12 cellular contexts compared by ENCODE assay signal in the genomic region with DNA sequence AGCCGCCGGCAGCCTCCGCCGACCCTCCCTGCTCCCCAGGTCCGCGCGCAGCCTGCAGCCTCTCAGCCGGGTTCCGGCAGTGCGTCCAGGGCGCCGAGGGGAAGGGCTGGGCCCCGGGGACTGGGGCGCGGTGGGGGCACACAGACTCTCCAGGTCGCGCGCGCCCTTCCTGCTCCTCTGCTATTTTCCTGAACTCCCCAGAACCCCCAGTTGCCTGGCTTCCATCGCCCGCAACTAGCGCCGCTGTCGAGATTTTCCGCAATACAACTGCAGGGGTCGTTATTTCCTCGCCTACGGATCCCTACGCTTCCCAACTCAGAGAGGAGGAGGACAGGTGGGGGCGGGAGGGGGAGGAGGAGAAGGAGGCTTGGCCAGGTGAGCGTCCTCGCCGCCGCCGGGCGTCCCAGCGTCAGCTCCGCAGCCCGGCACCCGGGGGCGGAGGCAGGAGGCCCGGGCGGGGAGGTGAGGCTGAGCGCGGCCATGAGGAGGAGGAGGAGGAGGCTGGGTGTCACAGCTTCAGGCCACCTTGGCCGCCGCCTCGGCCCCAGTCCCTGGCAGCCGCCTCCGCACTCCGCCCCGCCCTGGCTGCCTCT. TPM values are rescaled to one million over a fixed set of nuclear protein-coding genes. Genes with fewer than 3 reads are reported as not detected.
DNase-seq lines count a peak whose midpoint lies in the region; ATAC-seq and TF ChIP-seq lines count a peak whose summit lies in the region.
"Had no signal": no experiment of that assay in that cellular context is flagged by ENCODE, and none has a peak within 500 bp of the region (broad histone marks: within the 10 kb centered on the region; RNA-seq: fewer than 3 reads in every experiment).

A gene (minus strand): TSS at position 265 of the 593 bp plus-strand sequence.

- H3K36me3 Mint-ChIP-seq in CD8-positive, alpha-beta T cell = no peaks in the 10 kb centered on the region

- peak within 1 kb of the TSS; percentile 32 for H3K4me3 Mint-ChIP-seq in CD8-positive, alpha-beta T cell

- WGBS in mammary epithelial cell (ENCODE audit: low coverage, missing lambda C conversion rate) = 13% methylated on average over 3 of the region's 52 CpGs

- no peak for ATAC-seq in CD8-positive, alpha-beta T cell
- ATAC-seq in HG03139 (IDR thresholded peaks at IDR 0.05; ENCODE audit: unreplicated experiment) (no peak), HG02840 (IDR thresholded peaks at IDR 0.05; ENCODE audit: low FRiP score, unreplicated experiment) (no peak)

- no peak within 1 kb of the TSS for H3K27ac Mint-ChIP-seq in CD8-positive, alpha-beta T cell

- dilution Hi-C loops in mammary epithelial cell (cut with HindIII; ENCODE audit: low sequenced_read_pairs) = no loop called here

- DNase-seq in CD8-positive, alpha-beta T cell = no peak
- DNase-seq in mammary epithelial cell = no peak
- peak; percentile 68 for DNase-seq in left kidney (ENCODE audit: low read depth, low spot score)
- no peak for DNase-seq in activated gamma-delta T cell treated with Interleukin-2 at 50 U/mL for 16 hours
- no peak for DNase-seq in GM19238 (ENCODE audit: insufficient read length, low spot score)
- DNase-seq: Calu3, hippocampal formation had no signal

- no peaks in the 10 kb centered on the region for H3K4me1 ChIP-seq in CD8-positive, alpha-beta T cell (ENCODE audit: insufficient read depth, low read length)
- no peaks in the 10 kb centered on the region for H3K4me1 ChIP-seq in HEK293 (ENCODE audit: control insufficient read depth, insufficient read depth, low read length)
- peaks cover 25% of the 10 kb centered on the region for H3K4me1 ChIP-seq in mammary epithelial cell (ENCODE audit: insufficient read depth, low read length)

- no peak within 1 kb of the TSS for H3K27ac ChIP-seq in CD8-positive, alpha-beta T cell (ENCODE audit: low read depth, low read length)
- no peak within 1 kb of the TSS; the same call in 1 of the 2 replicates for H3K27ac ChIP-seq in HEK293 (ENCODE audit: extremely low read depth, low read depth, low read length)
- no peak within 1 kb of the TSS for H3K27ac ChIP-seq in mammary epithelial cell (ENCODE audit: insufficient read depth, low read depth, low read length)

- H2AFZ ChIP-seq in mammary epithelial cell (ENCODE audit: low read depth, low read length) = peak within 1 kb of the TSS; percentile 91

- TF ChIP-seq CTCF in CD8-positive, alpha-beta T cell (IDR thresholded peaks at IDR 0.05) = no peak
- TF ChIP-seq CTCF in HEK293 (tag by site-specific recombination; IDR thresholded peaks at IDR 0.05) (no peak), mammary epithelial cell (conservative IDR thresholded peaks at IDR 0.05 in 1 of 2, IDR thresholded peaks at IDR 0.05 in 1 of 2; ENCODE audit: extremely low read depth in 1 of 2, insufficient read depth in 1 of 2, low read depth in 1 of 2, low read length in 2 of 2) (no peak)

- H3K4me1 Mint-ChIP-seq in CD8-positive, alpha-beta T cell (ENCODE audit: low read depth) = peaks cover 4% of the 10 kb centered on the region

- in situ Hi-C loops in mammary epithelial cell (cut with MboI; ENCODE audit: low sequenced_read_pairs in 2 of 2) = no loop called here

- H3K9me3 Mint-ChIP-seq in CD8-positive, alpha-beta T cell = peaks cover 2% of the 10 kb centered on the region

- peaks cover 14% of the 10 kb centered on the region for H3K27me3 ChIP-seq in CD8-positive, alpha-beta T cell (ENCODE audit: insufficient read depth, low read length)
- H3K27me3 ChIP-seq in mammary epithelial cell (ENCODE audit: insufficient read depth, low read length) = peaks cover 24% of the 10 kb centered on the region

- POLR2A ChIA-PET in CD8-positive, alpha-beta T cell (lab: Charles Lee) = no interaction called here
- POLR2A ChIA-PET in HEK293 (lab: Yijun Ruan, JAX) = no interaction called here

- intact Hi-C loops in CD8-positive, alpha-beta T cell (cut with DNase I, micrococcal nuclease) = no loop called here
- intact Hi-C loops in mammary epithelial cell (cut with micrococcal nuclease) = loop anchor here (1.0 to 5.0 kb wide), 2 partner anchors 52 to 74 kb away; no protein-coding TSS in a partner anchor

- H3K9ac ChIP-seq in mammary epithelial cell (ENCODE audit: insufficient read depth, low read length) = no peak within 1 kb of the TSS

- H3K4me2 ChIP-seq in mammary epithelial cell (ENCODE audit: insufficient read depth, low read depth, low read length) = peak within 1 kb of the TSS; percentile 99

- H3K36me3 ChIP-seq in CD8-positive, alpha-beta T cell (ENCODE audit: insufficient read depth, low read length) = no peaks in the 10 kb centered on the region
- no peaks in the 10 kb centered on the region for H3K36me3 ChIP-seq in HEK293 (ENCODE audit: control insufficient read depth in 2 of 2, insufficient read depth in 1 of 2, low read length in 2 of 2)
- H3K36me3 ChIP-seq in mammary epithelial cell (ENCODE audit: insufficient read depth, low read length) = no peaks in the 10 kb centered on the region

- no peaks in the 10 kb centered on the region for H4K20me1 ChIP-seq in mammary epithelial cell (ENCODE audit: insufficient read depth, low read length)

- H3K27me3 Mint-ChIP-seq in CD8-positive, alpha-beta T cell (ENCODE audit: low read depth) = peaks cover 53% of the 10 kb centered on the region

- no TSS peak for BruUV-seq in mammary epithelial cell (replicated peaks; lab: Mats Ljungman, UMichigan)

- no peaks in the 10 kb centered on the region for H3K79me2 ChIP-seq in mammary epithelial cell (ENCODE audit: insufficient read depth, low read length)

- CTCF ChIA-PET in CD8-positive, alpha-beta T cell (lab: Charles Lee) = no interaction called here
- CTCF ChIA-PET in HEK293 (lab: Yijun Ruan, JAX) = interaction anchor here (0.5 kb wide), 1 partner anchor 1038 kb away, joined by 4 read pairs; no protein-coding TSS in a partner anchor
- CTCF ChIA-PET in mammary epithelial cell (lab: Charles Lee; ENCODE audit: low non-redundant PET) = no interaction called here

- no peak within 1 kb of the TSS for H3K4me3 ChIP-seq in CD8-positive, alpha-beta T cell (ENCODE audit: low read depth, low read length)
- H3K4me3 ChIP-seq in HEK293 (ENCODE audit: low read depth, low read length) (peak within 1 kb of the TSS; percentile 33), mammary epithelial cell (replicated peaks in 1 of 3; ENCODE audit: insufficient read depth in 1 of 3, low read depth in 2 of 3, low read length in 3 of 3) (peak within 1 kb of the TSS; percentile 41 to 60 (median 45))

- no peaks in the 10 kb centered on the region for H3K9me3 ChIP-seq in CD8-positive, alpha-beta T cell (ENCODE audit: low read length)
- H3K9me3 ChIP-seq in HEK293 (ENCODE audit: control insufficient read depth, insufficient read depth, low read depth, low read length) (no peaks in the 10 kb centered on the region), mammary epithelial cell (replicated peaks; ENCODE audit: insufficient read depth, low read length) (no peaks in the 10 kb centered on the region)

TF ChIP-seq in HEK293, 187 proteins besides CTCF, POLR2A, EP300 and RAD21:
- TF ChIP-seq KLF16 (tag by site-specific recombination; IDR thresholded peaks at IDR 0.05) (no peak), EGR2 (tag by site-specific recombination; IDR thresholded peaks at IDR 0.05; ENCODE audit: low read depth) (0 out of 2 replicates have a peak, but pooled peaks have one; percentile 14), ZFHX2 (tag by site-specific recombination; conservative IDR thresholded peaks at IDR 0.05) (peak; percentile 63; the same call in 1 of the 2 replicates)

RNA-seq across cellular contexts. Expression of the gene that starts here (rescaled TPM):
- not detected for total RNA-seq in CD8-positive, alpha-beta T cell
- under 1 TPM in 1 of 2 donors, not detected in 1; 0.85 TPM for total RNA-seq in mammary epithelial cell
- polyA plus RNA-seq in mammary epithelial cell = 0.31 TPM
- polyA minus RNA-seq in mammary epithelial cell = not detected
- total RNA-seq: activated CD8-positive, alpha-beta memory T cell treated with anti-CD3 and anti-CD28 coated beads for 36 hours; Calu3; RPMI7951 had no signal
